Comparison of ENCODE assay signal across 2 cellular contexts in genomic region chr12:62738611-62739010, GRCh38.
TF ChIP-seq lines count a peak whose summit lies in the region.

No MANE protein-coding gene starts in this region.

TF ChIP-seq in HCT116, 20 proteins besides CTCF, POLR2A, EP300 and RAD21 (continued from another document):
- TF ChIP-seq EGR1 (IDR thresholded peaks at IDR 0.05; ENCODE audit: low read depth) (no peak), YY1 (IDR thresholded peaks at IDR 0.05; ENCODE audit: extremely low read depth, insufficient replicate concordance, low read depth, low read length) (no peak), ELF1 (IDR thresholded peaks at IDR 0.05; ENCODE audit: borderline replicate concordance, low read depth) (no peak), TCF7L2 (IDR thresholded peaks at IDR 0.05; ENCODE audit: borderline replicate concordance, extremely low read depth, insufficient read depth, insufficient read length) (no peak), SP1 (IDR thresholded peaks at IDR 0.05; ENCODE audit: low read depth) (no peak), EZH2phosphoT487 (IDR thresholded peaks at IDR 0.05; ENCODE audit: borderline replicate concordance) (no peak), ZNF274 (IDR thresholded peaks at IDR 0.05; ENCODE audit: low read depth, low read length) (no peak), ZFX (IDR thresholded peaks at IDR 0.05) (no peak), EZH2 (IDR thresholded peaks at IDR 0.05) (no peak), SRF (IDR thresholded peaks at IDR 0.05; ENCODE audit: low read depth) (no peak), CBX3 (IDR thresholded peaks at IDR 0.05; ENCODE audit: low read depth) (no peak), JUND (IDR thresholded peaks at IDR 0.05) (no peak), FOSL1 (IDR thresholded peaks at IDR 0.05; ENCODE audit: low read depth) (no peak), SIN3A (IDR thresholded peaks at IDR 0.05; ENCODE audit: low read depth) (no peak)
- TF ChIP-seq, protein P1, sequence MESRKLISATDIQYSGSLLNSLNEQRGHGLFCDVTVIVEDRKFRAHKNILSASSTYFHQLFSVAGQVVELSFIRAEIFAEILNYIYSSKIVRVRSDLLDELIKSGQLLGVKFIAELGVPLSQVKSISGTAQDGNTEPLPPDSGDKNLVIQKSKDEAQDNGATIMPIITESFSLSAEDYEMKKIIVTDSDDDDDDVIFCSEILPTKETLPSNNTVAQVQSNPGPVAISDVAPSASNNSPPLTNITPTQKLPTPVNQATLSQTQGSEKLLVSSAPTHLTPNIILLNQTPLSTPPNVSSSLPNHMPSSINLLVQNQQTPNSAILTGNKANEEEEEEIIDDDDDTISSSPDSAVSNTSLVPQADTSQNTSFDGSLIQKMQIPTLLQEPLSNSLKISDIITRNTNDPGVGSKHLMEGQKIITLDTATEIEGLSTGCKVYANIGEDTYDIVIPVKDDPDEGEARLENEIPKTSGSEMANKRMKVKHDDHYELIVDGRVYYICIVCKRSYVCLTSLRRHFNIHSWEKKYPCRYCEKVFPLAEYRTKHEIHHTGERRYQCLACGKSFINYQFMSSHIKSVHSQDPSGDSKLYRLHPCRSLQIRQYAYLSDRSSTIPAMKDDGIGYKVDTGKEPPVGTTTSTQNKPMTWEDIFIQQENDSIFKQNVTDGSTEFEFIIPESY (IDR thresholded peaks at IDR 0.05; ENCODE audit: extremely low read depth, insufficient replicate concordance, low read length), result no peak
- TF ChIP-seq, protein P2, sequence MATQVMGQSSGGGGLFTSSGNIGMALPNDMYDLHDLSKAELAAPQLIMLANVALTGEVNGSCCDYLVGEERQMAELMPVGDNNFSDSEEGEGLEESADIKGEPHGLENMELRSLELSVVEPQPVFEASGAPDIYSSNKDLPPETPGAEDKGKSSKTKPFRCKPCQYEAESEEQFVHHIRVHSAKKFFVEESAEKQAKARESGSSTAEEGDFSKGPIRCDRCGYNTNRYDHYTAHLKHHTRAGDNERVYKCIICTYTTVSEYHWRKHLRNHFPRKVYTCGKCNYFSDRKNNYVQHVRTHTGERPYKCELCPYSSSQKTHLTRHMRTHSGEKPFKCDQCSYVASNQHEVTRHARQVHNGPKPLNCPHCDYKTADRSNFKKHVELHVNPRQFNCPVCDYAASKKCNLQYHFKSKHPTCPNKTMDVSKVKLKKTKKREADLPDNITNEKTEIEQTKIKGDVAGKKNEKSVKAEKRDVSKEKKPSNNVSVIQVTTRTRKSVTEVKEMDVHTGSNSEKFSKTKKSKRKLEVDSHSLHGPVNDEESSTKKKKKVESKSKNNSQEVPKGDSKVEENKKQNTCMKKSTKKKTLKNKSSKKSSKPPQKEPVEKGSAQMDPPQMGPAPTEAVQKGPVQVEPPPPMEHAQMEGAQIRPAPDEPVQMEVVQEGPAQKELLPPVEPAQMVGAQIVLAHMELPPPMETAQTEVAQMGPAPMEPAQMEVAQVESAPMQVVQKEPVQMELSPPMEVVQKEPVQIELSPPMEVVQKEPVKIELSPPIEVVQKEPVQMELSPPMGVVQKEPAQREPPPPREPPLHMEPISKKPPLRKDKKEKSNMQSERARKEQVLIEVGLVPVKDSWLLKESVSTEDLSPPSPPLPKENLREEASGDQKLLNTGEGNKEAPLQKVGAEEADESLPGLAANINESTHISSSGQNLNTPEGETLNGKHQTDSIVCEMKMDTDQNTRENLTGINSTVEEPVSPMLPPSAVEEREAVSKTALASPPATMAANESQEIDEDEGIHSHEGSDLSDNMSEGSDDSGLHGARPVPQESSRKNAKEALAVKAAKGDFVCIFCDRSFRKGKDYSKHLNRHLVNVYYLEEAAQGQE (IDR thresholded peaks at IDR 0.05; ENCODE audit: low read depth), result no peak

TF ChIP-seq in H1, 55 proteins besides CTCF, POLR2A, EP300 and RAD21 (continued from another document):
- TF ChIP-seq CHD1 (IDR thresholded peaks at IDR 0.05; ENCODE audit: low read depth, low read length) (no peak), RXRA (IDR thresholded peaks at IDR 0.05; ENCODE audit: insufficient read depth, low read depth, low read length) (no peak), POLR2AphosphoS5 (IDR thresholded peaks at IDR 0.05; ENCODE audit: low read depth, low read length) (no peak), NRF1 (IDR thresholded peaks at IDR 0.05; ENCODE audit: low read depth, low read length) (no peak)
- TF ChIP-seq, protein P3, sequence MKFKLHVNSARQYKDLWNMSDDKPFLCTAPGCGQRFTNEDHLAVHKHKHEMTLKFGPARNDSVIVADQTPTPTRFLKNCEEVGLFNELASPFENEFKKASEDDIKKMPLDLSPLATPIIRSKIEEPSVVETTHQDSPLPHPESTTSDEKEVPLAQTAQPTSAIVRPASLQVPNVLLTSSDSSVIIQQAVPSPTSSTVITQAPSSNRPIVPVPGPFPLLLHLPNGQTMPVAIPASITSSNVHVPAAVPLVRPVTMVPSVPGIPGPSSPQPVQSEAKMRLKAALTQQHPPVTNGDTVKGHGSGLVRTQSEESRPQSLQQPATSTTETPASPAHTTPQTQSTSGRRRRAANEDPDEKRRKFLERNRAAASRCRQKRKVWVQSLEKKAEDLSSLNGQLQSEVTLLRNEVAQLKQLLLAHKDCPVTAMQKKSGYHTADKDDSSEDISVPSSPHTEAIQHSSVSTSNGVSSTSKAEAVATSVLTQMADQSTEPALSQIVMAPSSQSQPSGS (IDR thresholded peaks at IDR 0.05; ENCODE audit: low read length), result no peak
